Comparison of ENCODE assay signal across 8 cellular contexts in genomic region chr1:158112994-158113758, GRCh38.
A peak's percentile ranks its signal among the peaks of the same experiment; 100 is the strongest.
DNase-seq lines count a peak whose midpoint lies in the region; ATAC-seq and TF ChIP-seq lines count a peak whose summit lies in the region.

No MANE protein-coding gene starts in this region.

- ATAC-seq in HG02759 (IDR thresholded peaks at IDR 0.05; ENCODE audit: unreplicated experiment) (no peak), GM18861 (IDR thresholded peaks at IDR 0.05; ENCODE audit: unreplicated experiment) (no peak)

- in situ Hi-C loops in astrocyte of the spinal cord (cut with HindIII; ENCODE audit: low sequenced_read_pairs) = no loop called here

- DNase-seq in NCI-H748 (lab: John Stamatoyannopoulos, UW; ENCODE audit: unreplicated experiment) (peak; percentile 57), NCI-H748 treated with DMSO at 0.1 percent for 48 hours (lab: John Stamatoyannopoulos, UW) (no peak), RPMI8226 (peak; percentile 42), astrocyte of the spinal cord (ENCODE audit: low read depth, low spot score) (peak; percentile 13), iPS-NIHi7 (ENCODE audit: extremely low spot score) (peak; percentile 79)
- DNase-seq in stimulated activated CD4-positive, alpha-beta T cell treated with anti-CD3 and anti-CD28 coated beads, Interleukin-12 subunit alpha, Interleukin-12 subunit beta, amount 100 ng/mL, for 4 hours = peak; percentile 37

- peak overlapping the region; percentile 39 for H3K4me3 ChIP-seq in astrocyte of the spinal cord (ENCODE audit: low read depth, low read length)

- peak; percentile 34 for TF ChIP-seq CTCF in astrocyte of the spinal cord (IDR thresholded peaks at IDR 0.05; ENCODE audit: low read depth, low read length)
